ENCODE assay signal across 15 cellular contexts in genomic region chr10:22365233-22365632, GRCh38. TPM values are rescaled to one million over a fixed set of nuclear protein-coding genes. Genes with fewer than 3 reads are reported as not detected.
DNase-seq lines count a peak whose midpoint lies in the region; ATAC-seq, FAIRE-seq and TF ChIP-seq lines count a peak whose summit lies in the region.
"Had no signal": no experiment of that assay in that cellular context is flagged by ENCODE, and none has a peak within 500 bp of the region (broad histone marks: within the 10 kb centered on the region; RNA-seq: fewer than 3 reads in every experiment).

No MANE protein-coding gene starts in this region.

- no peaks in the 10 kb centered on the region for H3K27me3 Mint-ChIP-seq in activated B cell treated with CpG ODN at 0.5 μM for 24 hours

- H3K4me1 ChIP-seq in hepatocyte (ENCODE audit: insufficient read depth), result no peaks in the 10 kb centered on the region

- POLR2A ChIA-PET in activated B cell treated with CpG ODN at 0.5 μM for 24 hours (lab: Charles Lee), result interaction anchor here (0.5 to 0.9 kb wide), 2 partner anchors 24 to 386 kb away, joined by 4 to 10 read pairs; no protein-coding TSS in a partner anchor

- H3K4me3 Mint-ChIP-seq in activated B cell treated with CpG ODN at 0.5 μM for 24 hours, result no peak overlapping the region

- no peak for TF ChIP-seq CTCF in activated B cell treated with CpG ODN at 0.5 μM for 24 hours (IDR thresholded peaks at IDR 0.05)
- no peak for TF ChIP-seq CTCF in hepatocyte (IDR thresholded peaks at IDR 0.05; ENCODE audit: poor library complexity)

- H3K9me2 ChIP-seq in hepatocyte (replicated peaks; ENCODE audit: insufficient read depth), result no peaks in the 10 kb centered on the region

- no peaks in the 10 kb centered on the region for H3K36me3 ChIP-seq in hepatocyte (replicated peaks; ENCODE audit: insufficient read depth, low read depth)

- peak; percentile 62 for ATAC-seq in GM21423 (IDR thresholded peaks at IDR 0.05; ENCODE audit: unreplicated experiment)
- peak; percentile 71 for ATAC-seq in HG03354 (IDR thresholded peaks at IDR 0.05; ENCODE audit: poor library complexity, severe bottlenecking, unreplicated experiment)
- ATAC-seq in activated B cell treated with CpG ODN at 0.5 μM for 24 hours (ENCODE audit: low read depth), result peak; percentile 83
- ATAC-seq in GM19397 (IDR thresholded peaks at IDR 0.05; ENCODE audit: unreplicated experiment), result no peak
- ATAC-seq: HCT116 had no signal

- FAIRE-seq in GM18507 (lab: Jason Lieb, UNC), result peak; percentile 48

- H3K27ac ChIP-seq in hepatocyte, result no peak overlapping the region
- H3K27ac ChIP-seq: C4-2B had no signal

- no peak overlapping the region for H3K4me3 ChIP-seq in hepatocyte
- H3K4me3 ChIP-seq: lung had no signal

- H3K9me3 Mint-ChIP-seq in activated B cell treated with CpG ODN at 0.5 μM for 24 hours, result no peaks in the 10 kb centered on the region

- WGBS in hepatocyte (ENCODE audit: low lambda C conversion rate, missing lambda C conversion rate), result 93% methylated on average over 1 of the region's 1 CpG

- CTCF ChIA-PET in activated B cell treated with CpG ODN at 0.5 μM for 24 hours (lab: Charles Lee), result no interaction called here

- DNase-seq in GM18507 (ENCODE audit: extremely low spot score, insufficient read length, low read depth), result no peak
- no peak for DNase-seq in activated B cell treated with CpG ODN at 0.5 μM for 24 hours
- DNase-seq in HK-2 (ENCODE audit: unreplicated experiment), result no peak
- DNase-seq in NCI-H2171 (lab: John Stamatoyannopoulos, UW), result no peak
- DNase-seq in hepatocyte (ENCODE audit: low spot score), result no peak
- DNase-seq: activated CD8-positive, alpha-beta memory T cell treated with anti-CD3 and anti-CD28 coated beads for 24 hours; KG1; NCI-H524; SW 1271 had no signal

- intact Hi-C loops in activated B cell treated with CpG ODN at 0.5 μM for 24 hours (cut with micrococcal nuclease), result loop anchor here (1.0 to 2.0 kb wide), 2 partner anchors 20 to 72 kb away; partner anchors contain the start of gene SPAG6

- H3K27ac Mint-ChIP-seq in activated B cell treated with CpG ODN at 0.5 μM for 24 hours, result peak overlapping the region; percentile 57

- no peak overlapping the region for H2AFZ ChIP-seq in hepatocyte

- no peaks in the 10 kb centered on the region for H4K20me1 ChIP-seq in hepatocyte (ENCODE audit: insufficient read depth, poor library complexity, severe bottlenecking)

- H3K79me2 ChIP-seq in hepatocyte, result no peaks in the 10 kb centered on the region

- H3K27me3 ChIP-seq in hepatocyte, result no peaks in the 10 kb centered on the region

- no peak overlapping the region for H3K4me2 ChIP-seq in hepatocyte

- H3K9me3 ChIP-seq in hepatocyte (ENCODE audit: low read depth), result no peaks in the 10 kb centered on the region

- H3K36me3 Mint-ChIP-seq in activated B cell treated with CpG ODN at 0.5 μM for 24 hours (ENCODE audit: low read depth), result no peaks in the 10 kb centered on the region

- peaks cover 29% of the 10 kb centered on the region for H3K4me1 Mint-ChIP-seq in activated B cell treated with CpG ODN at 0.5 μM for 24 hours

RNA-seq across cellular contexts. Expression of gene SPAG6, which starts 19.9 kb away (rescaled TPM):
- 0.12 and 0.62 TPM in 2 replicates for total RNA-seq in activated B cell treated with CpG ODN at 0.5 μM for 24 hours
- 0.17 and 0.28 TPM in 2 replicates for total RNA-seq in hepatocyte
- polyA plus RNA-seq in hepatocyte, result 0.24 TPM in 1 of 2 replicates, not detected in the other

RNA-seq across cellular contexts. Expression of gene BMI1, which starts 44.3 kb away (rescaled TPM):
- total RNA-seq in activated B cell treated with CpG ODN at 0.5 μM for 24 hours, result 62.3 and 70.1 TPM in 2 replicates
- 49.1 and 59.8 TPM in 2 replicates for total RNA-seq in hepatocyte
- 23.5 and 25.5 TPM in 2 replicates for polyA plus RNA-seq in hepatocyte

RNA-seq across cellular contexts. Expression of gene COMMD3, which starts 49.0 kb away (rescaled TPM):
- total RNA-seq in activated B cell treated with CpG ODN at 0.5 μM for 24 hours (68.2 and 72.8 TPM in 2 replicates), hepatocyte (50.1 and 55.1 TPM in 2 replicates)
- polyA plus RNA-seq in hepatocyte, result 91.2 and 92.3 TPM in 2 replicates
